In genomic region chr1:117189726-117190125, GRCh38 we compare ENCODE assay signal across 1 cellular context.
TF ChIP-seq lines count a peak whose summit lies in the region.

No MANE protein-coding gene starts in this region.

TF ChIP-seq in H1, 55 proteins besides CTCF, POLR2A, EP300 and RAD21 (continued from another document):
- TF ChIP-seq GABPA (IDR thresholded peaks at IDR 0.05; ENCODE audit: borderline replicate concordance, insufficient read depth, low read length) (no peak), CEBPB (IDR thresholded peaks at IDR 0.05; ENCODE audit: low read depth, low read length) (no peak), CHD1 (IDR thresholded peaks at IDR 0.05; ENCODE audit: low read depth, low read length) (no peak), USF2 (IDR thresholded peaks at IDR 0.05; ENCODE audit: low read length) (no peak), SIRT6 (IDR thresholded peaks at IDR 0.05; ENCODE audit: low read length) (no peak)
TF ChIP-seq in H1: peak in this region for 0.
